In genomic region chr15:89647191-89647851, GRCh38 we compare ENCODE assay signal across 7 cellular contexts. TPM values are rescaled to one million over a fixed set of nuclear protein-coding genes. Genes with fewer than 3 reads are reported as not detected.
A peak's percentile ranks its signal among the peaks of the same experiment; 100 is the strongest.
DNase-seq lines count a peak whose midpoint lies in the region; ATAC-seq and TF ChIP-seq lines count a peak whose summit lies in the region.

No MANE protein-coding gene starts in this region.

- peak; percentile 92 for ATAC-seq in left colon

- intact Hi-C loops in left colon (cut with DNase I, micrococcal nuclease): loop anchor here in 1 of 2 donors (10.0 kb wide), 1 partner anchor 87 kb away; no protein-coding TSS in a partner anchor

- H3K36me3 Mint-ChIP-seq in chondrocyte (ENCODE audit: low read depth): peaks cover 22% of the 10 kb centered on the region

- H3K27ac Mint-ChIP-seq in chondrocyte (ENCODE audit: unreplicated experiment): no peak overlapping the region

- peaks cover 5% of the 10 kb centered on the region for H3K4me1 Mint-ChIP-seq in chondrocyte (ENCODE audit: low read depth)

- H3K9me3 Mint-ChIP-seq in chondrocyte (ENCODE audit: low read depth): no peaks in the 10 kb centered on the region

- no peaks in the 10 kb centered on the region for H3K27me3 Mint-ChIP-seq in chondrocyte (ENCODE audit: low read depth)

- TF ChIP-seq CTCF in GM13977 (IDR thresholded peaks at IDR 0.05; ENCODE audit: extremely low read depth, insufficient read depth, missing control alignments) (peak; percentile 85), chondrocyte (IDR thresholded peaks at IDR 0.05) (peak; percentile 89)

- in situ Hi-C loops in GM13977 (cut with MboI; ENCODE audit: low pct_unique_long_range_greater_than_20kb, low sequenced_read_pairs, unreplicated experiment): no loop called here

- DNase-seq in GM13977 (ENCODE audit: low spot score): peak; percentile 88
- DNase-seq in NAMALWA (ENCODE audit: low spot score): peak; percentile 73
- DNase-seq in activated CD4-positive, alpha-beta T cell treated with anti-CD3 and anti-CD28 coated beads for 1 hour: peak; percentile 29
- peak; percentile 89 for DNase-seq in chondrocyte (ENCODE audit: low spot score)
- peak; percentile 54 to 89 for DNase-seq in left colon
- peak; percentile 22 to 73 (median 38) for DNase-seq in stimulated activated CD4-positive, alpha-beta T cell treated with anti-CD3 and anti-CD28 coated beads, TNF-alpha, amount 100 ng/mL, for 24 hours (ENCODE audit: low read depth in 3 of 3)
- no peak for DNase-seq in NCI-H2107 treated with DMSO at 0.1 percent for 48 hours (lab: John Stamatoyannopoulos, UW; ENCODE audit: unreplicated experiment)

- H3K4me3 Mint-ChIP-seq in chondrocyte (ENCODE audit: unreplicated experiment): no peak overlapping the region

RNA-seq across cellular contexts. Expression of gene KIF7, which starts 7.9 kb away (rescaled TPM):
- total RNA-seq in chondrocyte: 13.9 to 15.9 TPM (median 14.9 TPM) in 3 replicates
- 1 to 10 TPM; 1.7 to 2.5 TPM for total RNA-seq in left colon

RNA-seq across cellular contexts. Expression of gene PLIN1, which starts 31.8 kb away (rescaled TPM):
- total RNA-seq in chondrocyte: 0.17 to 0.44 TPM in 2 of 3 replicates, not detected in the other
- total RNA-seq in left colon: 1 to 10 TPM; 2.3 to 5.1 TPM

RNA-seq across cellular contexts. Expression of gene PEX11A, which starts 43.2 kb away (rescaled TPM):
- total RNA-seq in chondrocyte (2.3 to 4.3 TPM (median 3.0 TPM) in 3 replicates), left colon (10 to 100 TPM; 23.4 to 28.1 TPM)

RNA-seq across cellular contexts. Expression of gene WDR93, which starts 43.3 kb away (rescaled TPM):
- not detected in 3 replicates for total RNA-seq in chondrocyte
- not detected for total RNA-seq in left colon
